ENCODE assay signal across 21 cellular contexts in the genomic region with DNA sequence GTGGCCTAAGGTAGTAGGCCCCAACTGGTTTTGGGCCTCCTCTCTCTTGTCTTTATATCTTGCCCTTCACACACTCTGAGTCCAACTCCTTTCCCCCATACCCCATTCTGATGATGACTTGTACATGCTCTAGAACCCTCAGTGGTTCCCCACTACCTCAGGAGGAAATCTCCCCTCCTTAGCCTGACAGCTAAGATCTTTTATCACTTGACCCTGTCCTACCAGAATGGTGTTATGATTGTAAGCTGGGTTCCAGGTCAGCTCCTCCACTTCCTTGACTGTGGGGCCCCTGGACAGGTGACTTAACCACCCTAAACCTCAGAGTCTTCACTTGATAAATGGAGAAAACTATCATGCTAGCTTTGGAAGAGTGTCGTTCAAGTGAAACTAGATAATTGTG. TPM values are rescaled to one million over a fixed set of nuclear protein-coding genes. Genes with fewer than 3 reads are reported as not detected.
DNase-seq lines count a peak whose midpoint lies in the region; ATAC-seq, FAIRE-seq and TF ChIP-seq lines count a peak whose summit lies in the region.
"Had no signal": no experiment of that assay in that cellular context is flagged by ENCODE, and none has a peak within 500 bp of the region (broad histone marks: within the 10 kb centered on the region; RNA-seq: fewer than 3 reads in every experiment).

No MANE protein-coding gene starts in this region.

- no peak overlapping the region for H4K8ac ChIP-seq in H1 (ENCODE audit: extremely low read depth, insufficient read depth, low read length)

- no peak overlapping the region for H4K91ac ChIP-seq in H1 (replicated peaks; ENCODE audit: insufficient read length, low read length)

- H3K9me3 ChIP-seq in SK-N-SH (no peaks in the 10 kb centered on the region), heart right ventricle (no peaks in the 10 kb centered on the region), H1 (ENCODE audit: insufficient read depth in 2 of 2, low read depth in 1 of 2, low read length in 1 of 2) (no peaks in the 10 kb centered on the region), gastrocnemius medialis (no peaks in the 10 kb centered on the region), suprapubic skin (no peaks in the 10 kb centered on the region)
- H3K9me3 ChIP-seq: A549, BLaER1 had no signal

- no peak overlapping the region for H3K14ac ChIP-seq in H1 (ENCODE audit: insufficient read length)

- H3K4me1 ChIP-seq in SK-N-SH (ENCODE audit: control insufficient read depth in 1 of 2, insufficient read depth in 2 of 2, low read depth in 1 of 2, low read length in 1 of 2) = no peaks in the 10 kb centered on the region; a peak in 1 of 4 replicates
- H3K4me1 ChIP-seq in heart right ventricle = peaks cover 0 to 51% (median 5%) of the 10 kb centered on the region in 9 donors
- H3K4me1 ChIP-seq in H1 (replicated peaks in 1 of 4; ENCODE audit: control insufficient read depth in 3 of 4, insufficient read depth in 4 of 4, low read length in 3 of 4) = peaks cover 2 to 11% (median 8%) of the 10 kb centered on the region in 4 experiments; a peak in 6 of 7 replicates
- H3K4me1 ChIP-seq in gastrocnemius medialis = peaks cover 19 to 30% of the 10 kb centered on the region in 2 donors
- no peaks in the 10 kb centered on the region for H3K4me1 ChIP-seq in suprapubic skin
- H3K4me1 ChIP-seq: BLaER1 had no signal

- POLR2A ChIA-PET in SK-N-SH (lab: Yijun Ruan, JAX) = no interaction called here
- POLR2A ChIA-PET in H1 (lab: Charles Lee; ENCODE audit: partially characterized antibody) = interaction anchor here (1.7 kb wide), 1 partner anchor 107 kb away, joined by 3 read pairs; no protein-coding TSS in a partner anchor

- H3K23me2 ChIP-seq in H1 (ENCODE audit: low read depth, low read length) = peaks cover 5% of the 10 kb centered on the region; the same call in 1 of the 2 replicates

- H2AK5ac ChIP-seq in H1 (ENCODE audit: low read depth, low read length) = 0 out of 2 replicates have a peak overlapping the region, but pooled peaks have one; percentile 99

- H3K18ac ChIP-seq in H1 (ENCODE audit: extremely low read depth, low read length) = no peak overlapping the region

- H3K4me3 ChIP-seq in SK-N-SH (ENCODE audit: low read depth in 2 of 2, low read length in 1 of 2) (no peak overlapping the region), heart right ventricle (no peak overlapping the region), H1 (ENCODE audit: extremely low read depth in 1 of 4, insufficient read depth in 2 of 4, low read depth in 3 of 4, low read length in 4 of 4) (no peak overlapping the region), gastrocnemius medialis (no peak overlapping the region), suprapubic skin (no peak overlapping the region)
- H3K4me3 ChIP-seq: A549, BLaER1, GM23338 had no signal

- H3K79me2 ChIP-seq in SK-N-SH (ENCODE audit: insufficient read depth) (no peaks in the 10 kb centered on the region), H1 (ENCODE audit: control insufficient read depth in 1 of 2, insufficient read depth in 2 of 2, low read length in 2 of 2) (no peaks in the 10 kb centered on the region)

- no peaks in the 10 kb centered on the region for H3K36me3 ChIP-seq in SK-N-SH (replicated peaks in 1 of 2; ENCODE audit: control insufficient read depth in 1 of 2, insufficient read depth in 2 of 2, low read length in 1 of 2)
- no peaks in the 10 kb centered on the region for H3K36me3 ChIP-seq in heart right ventricle
- no peaks in the 10 kb centered on the region for H3K36me3 ChIP-seq in H1 (ENCODE audit: control insufficient read depth in 2 of 4, insufficient read depth in 4 of 4, low read length in 3 of 4)
- H3K36me3 ChIP-seq in gastrocnemius medialis = no peaks in the 10 kb centered on the region
- no peaks in the 10 kb centered on the region for H3K36me3 ChIP-seq in suprapubic skin
- H3K36me3 ChIP-seq: BLaER1 had no signal

- no peak overlapping the region for H3K23ac ChIP-seq in H1 (ENCODE audit: insufficient read length)

- no peaks in the 10 kb centered on the region for H3K9me2 ChIP-seq in SK-N-SH

- H4K5ac ChIP-seq in H1 (ENCODE audit: insufficient read length, low read depth, low read length) = no peak overlapping the region

- H2BK5ac ChIP-seq in H1 (ENCODE audit: low read depth, low read length) = no peak overlapping the region

- H3K79me1 ChIP-seq in H1 (ENCODE audit: low read depth, low read length) = no peaks in the 10 kb centered on the region

- CTCF ChIA-PET in SK-N-SH (lab: Yijun Ruan, JAX) (interaction anchor here (0.8 to 1.2 kb wide), 4 partner anchors 9 to 35 kb away, joined by 3 to 4 read pairs (median 4); partner anchors contain the start of gene MYL2), H1 (lab: Charles Lee; ENCODE audit: partially characterized antibody) (interaction anchor here (1.1 to 4.3 kb wide), 5 partner anchors 34 to 115 kb away, joined by 3 to 25 read pairs (median 4); no protein-coding TSS in a partner anchor)

- H3K4me2 ChIP-seq in SK-N-SH (no peak overlapping the region), H1 (ENCODE audit: insufficient read depth in 1 of 2, low read depth in 2 of 2, low read length in 2 of 2) (no peak overlapping the region)
- H3K4me2 ChIP-seq: A549, BLaER1, GM23338 had no signal

- H3K4ac ChIP-seq in H1 (replicated peaks; ENCODE audit: insufficient read length, low read depth, low read length) = no peak overlapping the region

- in situ Hi-C loops in gastrocnemius medialis (cut with MboI; ENCODE audit: low sequenced_read_pairs in 4 of 4) = loop anchor here in 3 of 4 donors (10.0 to 25.0 kb wide), 2 partner anchors 382 to 385 kb away; no protein-coding TSS in a partner anchor

- H2BK15ac ChIP-seq in H1 (ENCODE audit: low read length) = no peak overlapping the region

- TF ChIP-seq EP300 in SK-N-SH (IDR thresholded peaks at IDR 0.05; ENCODE audit: borderline replicate concordance in 1 of 2, low read depth in 1 of 2, low read length in 1 of 2) (no peak), H1 (IDR thresholded peaks at IDR 0.05; ENCODE audit: borderline replicate concordance in 1 of 2, low read depth in 2 of 2, low read length in 2 of 2) (no peak), suprapubic skin (IDR thresholded peaks at IDR 0.05) (no peak)

- TF ChIP-seq RAD21 in SK-N-SH (IDR thresholded peaks at IDR 0.05; ENCODE audit: low read length) (no peak), H1 (IDR thresholded peaks at IDR 0.05 in 1 of 2, conservative IDR thresholded peaks at IDR 0.05 in 1 of 2; ENCODE audit: low read depth in 2 of 2, low read length in 2 of 2) (no peak)

- TF ChIP-seq CTCF in SK-N-SH (IDR thresholded peaks at IDR 0.05) = no peak
- TF ChIP-seq CTCF in heart right ventricle (IDR thresholded peaks at IDR 0.05) = no peak
- no peak for TF ChIP-seq CTCF in H1 (IDR thresholded peaks at IDR 0.05; ENCODE audit: control extremely low read depth in 1 of 3, insufficient read depth in 1 of 3, low read depth in 1 of 3, low read length in 3 of 3)
- no peak for TF ChIP-seq CTCF in gastrocnemius medialis (IDR thresholded peaks at IDR 0.05 in 4 of 5, conservative IDR thresholded peaks at IDR 0.05 in 1 of 5)
- TF ChIP-seq CTCF in suprapubic skin (IDR thresholded peaks at IDR 0.05) = no peak

- H2BK20ac ChIP-seq in H1 (ENCODE audit: low read length) = peak overlapping the region; percentile 25

- FAIRE-seq in H1 (lab: Jason Lieb, UNC) = no peak
- FAIRE-seq: A549 had no signal

- intact Hi-C loops in heart right ventricle (cut with DNase I) (loop anchor here in 1 of 10 donors (10.0 kb wide), 1 partner anchor 375 kb away; no protein-coding TSS in a partner anchor), left ventricle myocardium superior (cut with micrococcal nuclease) (no loop called here), gastrocnemius medialis (cut with DNase I; ENCODE audit: low total_unique reads) (no loop called here)

- H4K20me1 ChIP-seq in SK-N-SH (ENCODE audit: insufficient read depth) (no peaks in the 10 kb centered on the region), H1 (replicated peaks in 1 of 2; ENCODE audit: control insufficient read depth in 1 of 2, insufficient read depth in 2 of 2, low read length in 2 of 2) (peaks cover 0 to 4% of the 10 kb centered on the region in 2 experiments)
- H4K20me1 ChIP-seq: BLaER1 had no signal

- peaks cover 3% of the 10 kb centered on the region for H3F3A ChIP-seq in SK-N-SH (replicated peaks; ENCODE audit: insufficient read depth)

- TF ChIP-seq POLR2A in H1 (IDR thresholded peaks at IDR 0.05; ENCODE audit: control extremely low read depth in 1 of 2, low read depth in 2 of 2, low read length in 2 of 2) = no peak
- no peak for TF ChIP-seq POLR2A in gastrocnemius medialis (IDR thresholded peaks at IDR 0.05)
- no peak for TF ChIP-seq POLR2A in suprapubic skin (IDR thresholded peaks at IDR 0.05)

- 96% methylated on average over 1 of the region's 1 CpG for WGBS in SK-N-SH (ENCODE audit: low lambda C conversion rate)
- 48 to 71% methylated on average over 1 of the region's 1 CpG for WGBS in heart right ventricle, 2 donors
- WGBS in H1 (ENCODE audit: extremely low coverage in 1 of 2, insufficient coverage in 1 of 2, insufficient read length in 1 of 2, insufficient replicate concordance in 2 of 2, low coverage in 1 of 2, low lambda C conversion rate in 2 of 2, missing lambda C conversion rate in 1 of 2), 2 experiments = 87% methylated on average over 1 of the region's 1 CpG; no CpG with 5 or more reads in 1 of the 2 experiments
- WGBS in suprapubic skin = 92% methylated on average over 1 of the region's 1 CpG

- no peak overlapping the region for H2BK120ac ChIP-seq in H1 (replicated peaks; ENCODE audit: low read depth, low read length)

- no peak overlapping the region for H3K27ac ChIP-seq in SK-N-SH (ENCODE audit: low read depth in 2 of 2, low read length in 1 of 2)
- peak overlapping the region in 8 of 10 donors; percentile 59 to 92 (median 88) for H3K27ac ChIP-seq in heart right ventricle
- H3K27ac ChIP-seq in H1 (ENCODE audit: low read depth, low read length) = no peak overlapping the region
- peak overlapping the region; percentile 71 to 85 (median 78) for H3K27ac ChIP-seq in gastrocnemius medialis
- H3K27ac ChIP-seq in suprapubic skin = no peak overlapping the region
- H3K27ac ChIP-seq: 22Rv1, A549, BLaER1 had no signal

- no peak overlapping the region for H3K56ac ChIP-seq in H1 (replicated peaks; ENCODE audit: insufficient read length, low read depth, low read length)

- H3K27me3 ChIP-seq in SK-N-SH (ENCODE audit: insufficient read depth) = no peaks in the 10 kb centered on the region
- H3K27me3 ChIP-seq in heart right ventricle = peaks cover 0 to 33% (median 0%) of the 10 kb centered on the region in 7 donors
- H3K27me3 ChIP-seq in H1 (replicated peaks in 1 of 4; ENCODE audit: control insufficient read depth in 3 of 4, extremely low read depth in 1 of 4, insufficient read depth in 3 of 4, low read length in 3 of 4) = no peaks in the 10 kb centered on the region; a peak in 1 of 7 replicates
- no peaks in the 10 kb centered on the region for H3K27me3 ChIP-seq in gastrocnemius medialis
- peaks cover 14% of the 10 kb centered on the region for H3K27me3 ChIP-seq in suprapubic skin
- H3K27me3 ChIP-seq: BLaER1 had no signal

- H2AFZ ChIP-seq in SK-N-SH (ENCODE audit: low read depth) = no peak overlapping the region
- H2AFZ ChIP-seq in H1 (ENCODE audit: low read length) = no peak overlapping the region
- H2AFZ ChIP-seq: GM23338 had no signal

- ATAC-seq in SK-N-SH treated with all-trans-retinoic acid at 6 μM for 48 hours = no peak
- ATAC-seq in heart right ventricle = no peak
- no peak for ATAC-seq in left ventricle myocardium superior
- ATAC-seq in gastrocnemius medialis = no peak
- ATAC-seq: A549, GM23338, HCT116 had no signal

- H3K9ac ChIP-seq in SK-N-SH = no peak overlapping the region
- H3K9ac ChIP-seq in H1 (replicated peaks in 1 of 4; ENCODE audit: extremely low read depth in 1 of 4, low read depth in 3 of 4, low read length in 3 of 4) = no peak overlapping the region
- H3K9ac ChIP-seq: BLaER1 had no signal

- DNase-seq in SK-N-SH (no peak), heart right ventricle (no peak), left ventricle myocardium superior (no peak), H1 (ENCODE audit: low read depth in 1 of 2, low spot score in 2 of 2) (peak in 1 of 2 experiments; percentile 19), gastrocnemius medialis (no peak), suprapubic skin (ENCODE audit: low spot score in 2 of 2) (no peak)
- DNase-seq in stimulated activated CD4-positive, alpha-beta T cell treated with anti-CD3 and anti-CD28 coated beads, Interleukin-2, amount 100 ng/mL, for 48 hours = no peak
- DNase-seq: CD4-positive, alpha-beta memory T cell; DMS153; DMS79; GDM1; H7 had no signal

- H2BK12ac ChIP-seq in H1 (ENCODE audit: low read depth, low read length) = no peak overlapping the region; the same call in 1 of the 2 replicates

RNA-seq across cellular contexts. Expression of gene MYL2, which starts 9.4 kb away (rescaled TPM):
- not detected in 2 replicates for polyA plus RNA-seq in SK-N-SH (2012; rRNA removed)
- 0.09 TPM in 1 of 2 replicates, not detected in the other for polyA plus RNA-seq in SK-N-SH (2012; cell fraction: cytosol; rRNA removed)
- polyA plus RNA-seq in SK-N-SH (2012; cell fraction: nucleus; rRNA removed) = not detected in 2 replicates
- total RNA-seq in heart right ventricle = over 10,000 TPM; 10,671 to 56,186 (median 34,210) TPM
- polyA plus RNA-seq in heart right ventricle = over 10,000 TPM in 1 of 2 donors, 1,000 to 10,000 TPM in 1; 9,270 to 14,204 TPM
- 22,131 TPM for total RNA-seq in left ventricle myocardium superior
- total RNA-seq in H1 (2021; fragmentation: NEBNext Ultra II Directional; extraction: Animal tissue kit (Norgen Biotek cat#: 25700)) = not detected in 2 replicates
- polyA plus RNA-seq in H1 (2011; rRNA removed) = not detected in 2 replicates
- not detected for polyA plus RNA-seq in H1 (2011; cell fraction: cytosol; rRNA removed)
- not detected for polyA plus RNA-seq in H1 (2011; cell fraction: nucleus; rRNA removed)
- polyA plus RNA-seq in H1 (2012, experiment 1 of 2) = not detected in 4 replicates
- polyA plus RNA-seq in H1 (2012, experiment 2 of 2) = not detected
- polyA plus RNA-seq in H1 (2013, experiment 1 of 2) = 0.26 TPM
- 0.18 TPM for polyA plus RNA-seq in H1 (2013, experiment 2 of 2)
- polyA minus RNA-seq in H1 (2011; rRNA and poly(A)+ RNA removed) = not detected in 2 replicates
- not detected for polyA minus RNA-seq in H1 (2011; cell fraction: cytosol; rRNA and poly(A)+ RNA removed)
- polyA minus RNA-seq in H1 (2011; cell fraction: nucleus; rRNA and poly(A)+ RNA removed) = not detected
- total RNA-seq in gastrocnemius medialis = 1,000 to 10,000 TPM in 3 of 4 donors, 100 to 1,000 TPM in 1; 817 to 5,649 (median 2,775) TPM
- not detected for total RNA-seq in suprapubic skin
- total RNA-seq: CD4-positive, alpha-beta memory T cell; Daoy; GM23338; H7; HT-29 had no signal
- polyA plus RNA-seq: CD14-positive monocyte; CD4-positive, alpha-beta memory T cell; GM23338 had no signal

Comparison
In these comparisons a context has a peak if more than half of its experiments do, and no peak if none do; other contexts are left out.
1. H3K27ac ChIP-seq: peak in heart right ventricle (8 of 10) and gastrocnemius medialis (4 of 4); none in SK-N-SH (0 of 2), H1 (single experiment) and suprapubic skin (single experiment).
2. RNA of gene MYL2, which starts 9.4 kb away (total RNA-seq): 10,671 to 56,186 TPM in heart right ventricle, 22,131 TPM in left ventricle myocardium superior (single experiment) and 817 to 5,649 TPM in gastrocnemius medialis; not detected in H1 and not detected in suprapubic skin; every median in the first group is over 100 times any median in the second.